ENCODE assay signal across 24 cellular contexts in the genomic region with DNA sequence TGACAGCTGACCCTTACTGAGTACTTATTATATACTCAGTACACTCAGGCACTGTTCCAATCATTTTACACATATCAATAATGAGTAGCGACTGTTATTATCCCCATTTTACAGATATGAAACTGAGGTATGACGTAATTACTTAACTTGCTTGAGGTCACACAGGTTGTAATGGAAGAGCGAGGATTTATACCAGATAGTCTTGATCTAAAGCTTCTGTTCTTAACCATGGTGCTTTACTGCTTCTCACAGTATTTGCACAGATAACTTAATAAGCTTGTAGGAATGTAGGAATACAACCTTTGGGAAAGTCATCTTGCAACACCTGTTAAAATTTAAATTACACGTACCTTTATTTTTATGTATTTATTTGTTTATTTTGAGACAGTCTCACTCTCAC. TPM values are rescaled to one million over a fixed set of nuclear protein-coding genes. Genes with fewer than 3 reads are reported as not detected.
DNase-seq lines count a peak whose midpoint lies in the region; ATAC-seq, FAIRE-seq and TF ChIP-seq lines count a peak whose summit lies in the region.
"Had no signal": no experiment of that assay in that cellular context is flagged by ENCODE, and none has a peak within 500 bp of the region (broad histone marks: within the 10 kb centered on the region; RNA-seq: fewer than 3 reads in every experiment).

No MANE protein-coding gene starts in this region.

- WGBS in mesendoderm (ENCODE audit: extremely low coverage, insufficient coverage, low lambda C conversion rate): no CpG with 5 or more reads among the region's 4 CpGs

- H3K56ac ChIP-seq in mesendoderm (ENCODE audit: low read length): no peak overlapping the region

- H2AFZ ChIP-seq in PC-3 (ENCODE audit: low read length): peak overlapping the region; percentile 73

- no peak for FAIRE-seq in bronchial epithelial cell (lab: Jason Lieb, UNC)
- FAIRE-seq: A204.1, GM18507 had no signal

- H3K9me3 ChIP-seq in cardiac muscle cell (ENCODE audit: low read depth): no peaks in the 10 kb centered on the region
- no peaks in the 10 kb centered on the region for H3K9me3 ChIP-seq in left ventricle myocardium inferior (replicated peaks)
- no peaks in the 10 kb centered on the region for H3K9me3 ChIP-seq in PC-3 (ENCODE audit: low read length)
- H3K9me3 ChIP-seq: BLaER1 treated with 17β-estradiol and CSF1 and Interleukin-3, amounts not matched to agents 10 nM and 100 nM; Peyer's patch had no signal

- H3F3A ChIP-seq in PC-3 (ENCODE audit: low read length, unreplicated experiment): no peaks in the 10 kb centered on the region

- TF ChIP-seq CTCF in cardiac muscle cell (IDR thresholded peaks at IDR 0.05; ENCODE audit: low read depth, low read length) (no peak), left ventricle myocardium inferior (IDR thresholded peaks at IDR 0.05; ENCODE audit: borderline replicate concordance) (no peak), PC-3 (conservative IDR thresholded peaks at IDR 0.05; ENCODE audit: low read depth, low read length) (no peak), bronchial epithelial cell (IDR thresholded peaks at IDR 0.05; ENCODE audit: insufficient read depth, low read length, severe bottlenecking) (no peak)

- H3K9me2 ChIP-seq in PC-3 (replicated peaks; ENCODE audit: low read length): no peaks in the 10 kb centered on the region

- peak overlapping the region; percentile 68 for H3K4me2 ChIP-seq in PC-3 (ENCODE audit: low read length)
- H3K4me2 ChIP-seq in mesendoderm (ENCODE audit: low read length): no peak overlapping the region
- H3K4me2 ChIP-seq: BLaER1 treated with 17β-estradiol and CSF1 and Interleukin-3, amounts not matched to agents 10 nM and 100 nM; GM23338 had no signal

- H3K27me3 ChIP-seq in cardiac muscle cell (no peaks in the 10 kb centered on the region), left ventricle myocardium inferior (ENCODE audit: low read depth) (no peaks in the 10 kb centered on the region), PC-3 (ENCODE audit: low read length) (no peaks in the 10 kb centered on the region), bronchial epithelial cell (ENCODE audit: control insufficient read depth, insufficient read depth, low read length) (no peaks in the 10 kb centered on the region), mesendoderm (ENCODE audit: insufficient read depth, low read length, poor library complexity) (no peaks in the 10 kb centered on the region)
- H3K27me3 ChIP-seq: BLaER1 treated with 17β-estradiol and CSF1 and Interleukin-3, amounts not matched to agents 10 nM and 100 nM; Peyer's patch had no signal

- H3K79me1 ChIP-seq in mesendoderm (ENCODE audit: low read length): no peaks in the 10 kb centered on the region

- no peak overlapping the region for H2AK5ac ChIP-seq in mesendoderm (ENCODE audit: low read length)

- CTCF ChIA-PET in PC-3 (lab: Charles Lee): interaction anchor here (0.6 to 0.9 kb wide), 2 partner anchors 11 to 88 kb away, joined by 3 read pairs; no protein-coding TSS in a partner anchor

- H2BK5ac ChIP-seq in mesendoderm (ENCODE audit: low read length): no peak overlapping the region

- peak overlapping the region; percentile 46 for H3K27ac ChIP-seq in cardiac muscle cell
- H3K27ac ChIP-seq in left ventricle myocardium inferior (replicated peaks): no peak overlapping the region
- peak overlapping the region; percentile 57 for H3K27ac ChIP-seq in PC-3 (ENCODE audit: low read length)
- no peak overlapping the region for H3K27ac ChIP-seq in mesendoderm (ENCODE audit: low read depth, low read length)
- H3K27ac ChIP-seq: BLaER1 treated with 17β-estradiol and CSF1 and Interleukin-3, amounts not matched to agents 10 nM and 100 nM; Peyer's patch had no signal

- no peak overlapping the region for H3K23ac ChIP-seq in mesendoderm (ENCODE audit: low read length)

- no peak overlapping the region for H2BK120ac ChIP-seq in mesendoderm (ENCODE audit: low read depth, low read length)

- H4K5ac ChIP-seq in mesendoderm (ENCODE audit: low read length): no peak overlapping the region

- H4K20me1 ChIP-seq in PC-3 (ENCODE audit: low read length): no peaks in the 10 kb centered on the region
- H4K20me1 ChIP-seq: BLaER1 treated with 17β-estradiol and CSF1 and Interleukin-3, amounts not matched to agents 10 nM and 100 nM had no signal

- H3K9ac ChIP-seq in PC-3 (ENCODE audit: low read length) (no peak overlapping the region; the same call in 1 of the 2 replicates), mesendoderm (ENCODE audit: low read length) (no peak overlapping the region)
- H3K9ac ChIP-seq: BLaER1 treated with 17β-estradiol and CSF1 and Interleukin-3, amounts not matched to agents 10 nM and 100 nM had no signal

- H2BK15ac ChIP-seq in mesendoderm (replicated peaks; ENCODE audit: low read depth): peak overlapping the region; percentile 85

- H3K4me1 ChIP-seq in cardiac muscle cell (ENCODE audit: low read depth) (no peaks in the 10 kb centered on the region), left ventricle myocardium inferior (peaks cover 5% of the 10 kb centered on the region), PC-3 (ENCODE audit: insufficient read depth, low read length) (peaks cover 31% of the 10 kb centered on the region), mesendoderm (ENCODE audit: control insufficient read depth, low read depth, low read length) (no peaks in the 10 kb centered on the region)
- H3K4me1 ChIP-seq: BLaER1 treated with 17β-estradiol and CSF1 and Interleukin-3, amounts not matched to agents 10 nM and 100 nM; Peyer's patch had no signal

- H3K4me3 ChIP-seq in cardiac muscle cell (no peak overlapping the region), left ventricle myocardium inferior (no peak overlapping the region), PC-3 (ENCODE audit: low read length) (peak overlapping the region; percentile 56; the same call in 1 of the 2 replicates), bronchial epithelial cell (ENCODE audit: low read depth, low read length) (no peak overlapping the region), mesendoderm (ENCODE audit: low read length) (no peak overlapping the region)
- H3K4me3 ChIP-seq: BLaER1 treated with 17β-estradiol and CSF1 and Interleukin-3, amounts not matched to agents 10 nM and 100 nM; GM23338; Peyer's patch had no signal

- DNase-seq in cardiac muscle cell (ENCODE audit: low read depth in 1 of 2, low spot score in 1 of 2) (no peak), left ventricle myocardium inferior (no peak), PC-3 (peak; percentile 51), bronchial epithelial cell (ENCODE audit: low read depth) (peak; percentile 44), mesendoderm (no peak), foreskin melanocyte (no peak)
- DNase-seq: AML-193; Calu3; CD8-positive, alpha-beta T cell; H9; Karpas-422; NCI-H1694; NCI-H2081; NCI-H2227 treated with DMSO at 0.1 percent for 48 hours; NCI-H526 treated with DMSO at 0.1 percent for 48 hours; Peyer's patch; SHP77 treated with DMSO at 0.1 percent for 48 hours; T-helper 1 cell had no signal

- H4K8ac ChIP-seq in mesendoderm (ENCODE audit: low read depth, low read length): no peak overlapping the region

- POLR2A ChIA-PET in PC-3 (lab: Charles Lee; ENCODE audit: unreplicated experiment): interaction anchor here (0.7 kb wide), 1 partner anchor 20 kb away, joined by 3 read pairs; no protein-coding TSS in a partner anchor

- no TSS peak for BruUV-seq in PC-3 (replicated peaks; lab: Mats Ljungman, UMichigan)

- H3K79me2 ChIP-seq in PC-3 (ENCODE audit: low read length): no peaks in the 10 kb centered on the region
- H3K79me2 ChIP-seq in mesendoderm (ENCODE audit: control insufficient read depth, insufficient read depth, low read length): no peaks in the 10 kb centered on the region

- no peak overlapping the region for H3K4ac ChIP-seq in mesendoderm (ENCODE audit: low read depth, low read length)

- no peak overlapping the region for H3K18ac ChIP-seq in mesendoderm (ENCODE audit: low read length)

- intact Hi-C loops in left ventricle myocardium inferior (cut with micrococcal nuclease): no loop called here
- intact Hi-C loops in PC-3 (cut with micrococcal nuclease): loop anchor here (2.0 kb wide), 1 partner anchor 31 kb away; a partner anchor contains a TSS

- ATAC-seq in PC-3 (peak; percentile 53), GM18868 (IDR thresholded peaks at IDR 0.05; ENCODE audit: unreplicated experiment) (no peak), GM19035 (IDR thresholded peaks at IDR 0.05; ENCODE audit: unreplicated experiment) (no peak)
- ATAC-seq: CD8-positive, alpha-beta T cell; GM23338 had no signal

- no peaks in the 10 kb centered on the region for H3K36me3 ChIP-seq in cardiac muscle cell
- no peaks in the 10 kb centered on the region for H3K36me3 ChIP-seq in left ventricle myocardium inferior
- no peaks in the 10 kb centered on the region for H3K36me3 ChIP-seq in PC-3 (ENCODE audit: low read depth, low read length)
- no peaks in the 10 kb centered on the region for H3K36me3 ChIP-seq in bronchial epithelial cell (ENCODE audit: control insufficient read depth, insufficient read depth, low read length)
- no peaks in the 10 kb centered on the region for H3K36me3 ChIP-seq in mesendoderm (ENCODE audit: control insufficient read depth, insufficient read depth, low read length)
- H3K36me3 ChIP-seq: BLaER1 treated with 17β-estradiol and CSF1 and Interleukin-3, amounts not matched to agents 10 nM and 100 nM; Peyer's patch had no signal

RNA-seq across cellular contexts. Expression of a gene that starts 31.7 kb away (rescaled TPM):
- total RNA-seq in cardiac muscle cell (24.7 and 28.8 TPM in 2 replicates), left ventricle myocardium inferior (16.4 TPM), PC-3 (2014; rRNA removed) (14.0 and 20.2 TPM in 2 replicates), bronchial epithelial cell (6.5 and 6.8 TPM in 2 replicates)
- polyA plus RNA-seq in cardiac muscle cell: 25.2 and 54.3 TPM in 2 replicates
- polyA plus RNA-seq in mesendoderm (2013, experiment 1 of 2): 24.1 TPM
- 24.8 TPM for polyA plus RNA-seq in mesendoderm (2013, experiment 2 of 2)

RNA-seq across cellular contexts. Expression of a gene that starts 50.8 kb away (rescaled TPM):
- total RNA-seq in cardiac muscle cell (37.2 and 46.4 TPM in 2 replicates), left ventricle myocardium inferior (26.5 TPM), PC-3 (2014; rRNA removed) (17.3 and 17.7 TPM in 2 replicates), bronchial epithelial cell (0.38 and 0.53 TPM in 2 replicates)
- polyA plus RNA-seq in cardiac muscle cell: 18.8 and 19.3 TPM in 2 replicates
- 4.7 TPM for polyA plus RNA-seq in mesendoderm (2013, experiment 1 of 2)
- 4.2 TPM for polyA plus RNA-seq in mesendoderm (2013, experiment 2 of 2)

Comparison
In these comparisons a context has a peak if more than half of its experiments do, and no peak if none do; other contexts are left out.
1. H3K27ac ChIP-seq: peak in cardiac muscle cell (single experiment) and PC-3 (single experiment); none in left ventricle myocardium inferior (single experiment) and mesendoderm (single experiment).
2. DNase-seq: peak in PC-3 (single experiment) and bronchial epithelial cell (single experiment); none in cardiac muscle cell (0 of 2), left ventricle myocardium inferior (single experiment), mesendoderm (single experiment) and foreskin melanocyte (single experiment).
3. RNA of a gene that starts 50.8 kb away (total RNA-seq): 37.2 to 46.4 TPM in cardiac muscle cell, 26.5 TPM in left ventricle myocardium inferior (single experiment) and 17.3 to 17.7 TPM in PC-3; 0.38 to 0.53 TPM in bronchial epithelial cell; every median in the first group is over 10 times any median in the second.